Comparison of ENCODE assay signal across 14 cellular contexts in genomic region chr11:1864216-1864615, GRCh38. TPM values are rescaled to one million over a fixed set of nuclear protein-coding genes. Genes with fewer than 3 reads are reported as not detected.
A peak's percentile ranks its signal among the peaks of the same experiment; 100 is the strongest.
DNase-seq lines count a peak whose midpoint lies in the region; ATAC-seq, FAIRE-seq and TF ChIP-seq lines count a peak whose summit lies in the region.
"Had no signal": no experiment of that assay in that cellular context is flagged by ENCODE, and none has a peak within 500 bp of the region (broad histone marks: within the 10 kb centered on the region; RNA-seq: fewer than 3 reads in every experiment).

No MANE protein-coding gene starts in this region.

- H3K9me3 Mint-ChIP-seq in CD4-positive, alpha-beta memory T cell: peaks cover 0 to 2% (median 0%) of the 10 kb centered on the region in 8 donors

- no peaks in the 10 kb centered on the region for H3K27me3 ChIP-seq in CD4-positive, alpha-beta memory T cell (ENCODE audit: insufficient read depth, low read length)
- H3K27me3 ChIP-seq in breast epithelium: no peaks in the 10 kb centered on the region
- peaks cover 0 to 17% of the 10 kb centered on the region in 2 donors for H3K27me3 ChIP-seq in left lung
- H3K27me3 ChIP-seq in gastrocnemius medialis: peaks cover 5 to 15% (median 12%) of the 10 kb centered on the region in 3 donors
- H3K27me3 ChIP-seq in dorsolateral prefrontal cortex: peaks cover 0 to 7% (median 0%) of the 10 kb centered on the region in 45 donors

- TF ChIP-seq POLR2A in breast epithelium (IDR thresholded peaks at IDR 0.05) (no peak), gastrocnemius medialis (IDR thresholded peaks at IDR 0.05) (no peak)

- peaks cover 85% of the 10 kb centered on the region for H3K4me1 ChIP-seq in CD4-positive, alpha-beta memory T cell (ENCODE audit: insufficient read depth, low read length)
- H3K4me1 ChIP-seq in breast epithelium (peaks cover 9 to 17% of the 10 kb centered on the region in 2 donors), left lung (peaks cover 13 to 35% of the 10 kb centered on the region in 2 donors), gastrocnemius medialis (peaks cover 26 to 37% of the 10 kb centered on the region in 2 donors)

- H3K36me3 ChIP-seq in CD4-positive, alpha-beta memory T cell (ENCODE audit: insufficient read depth, low read length): no peaks in the 10 kb centered on the region
- H3K36me3 ChIP-seq in breast epithelium: no peaks in the 10 kb centered on the region
- peaks cover 0 to 14% of the 10 kb centered on the region in 2 donors for H3K36me3 ChIP-seq in left lung
- H3K36me3 ChIP-seq in gastrocnemius medialis: no peaks in the 10 kb centered on the region
- H3K36me3 ChIP-seq: BLaER1 treated with 17β-estradiol and CSF1 and Interleukin-3, amounts not matched to agents 10 nM and 100 nM had no signal

- H3K27me3 Mint-ChIP-seq in CD4-positive, alpha-beta memory T cell: no peaks in the 10 kb centered on the region
- H3K27me3 Mint-ChIP-seq: activated CD8-positive, alpha-beta memory T cell treated with anti-CD3 and anti-CD28 coated beads, Interleukin-2, amount 10 ng/mL, durations not matched to agents 7 days and 5 days had no signal

- no peak overlapping the region for H3K4me3 Mint-ChIP-seq in CD4-positive, alpha-beta memory T cell
- H3K4me3 Mint-ChIP-seq: activated CD8-positive, alpha-beta memory T cell treated with anti-CD3 and anti-CD28 coated beads, Interleukin-2, amount 10 ng/mL, durations not matched to agents 7 days and 5 days had no signal

- intact Hi-C loops in CD4-positive, alpha-beta memory T cell (cut with micrococcal nuclease): no loop called here
- intact Hi-C loops in breast epithelium (cut with DNase I; ENCODE audit: low total_unique reads) (no loop called here), left lung (cut with DNase I) (no loop called here), gastrocnemius medialis (cut with DNase I; ENCODE audit: low total_unique reads) (no loop called here), dorsolateral prefrontal cortex (cut with DNase I) (no loop called here)

- no peaks in the 10 kb centered on the region for H3K9me3 ChIP-seq in CD4-positive, alpha-beta memory T cell (ENCODE audit: control insufficient read depth in 1 of 2, low read length in 2 of 2)
- no peaks in the 10 kb centered on the region for H3K9me3 ChIP-seq in breast epithelium
- no peaks in the 10 kb centered on the region for H3K9me3 ChIP-seq in left lung
- H3K9me3 ChIP-seq in gastrocnemius medialis: no peaks in the 10 kb centered on the region
- H3K9me3 ChIP-seq: BLaER1 treated with 17β-estradiol and CSF1 and Interleukin-3, amounts not matched to agents 10 nM and 100 nM had no signal

- no peak overlapping the region for H3K4me3 ChIP-seq in CD4-positive, alpha-beta memory T cell (ENCODE audit: low read length in 2 of 2)
- H3K4me3 ChIP-seq in breast epithelium (peak overlapping the region; percentile 24 to 59 (median 43)), left lung (no peak overlapping the region), gastrocnemius medialis (peak overlapping the region; percentile 25 to 38 (median 31)), dorsolateral prefrontal cortex (peak overlapping the region in 1 of 59 donors; percentile 34)
- H3K4me3 ChIP-seq: BLaER1 treated with 17β-estradiol and CSF1 and Interleukin-3, amounts not matched to agents 10 nM and 100 nM had no signal

- FAIRE-seq in RCC 7860 (lab: Jason Lieb, UNC): no peak

- in situ Hi-C loops in gastrocnemius medialis (cut with MboI; ENCODE audit: low sequenced_read_pairs in 4 of 4): no loop called here

- CTCF ChIA-PET in CD4-positive, alpha-beta memory T cell (lab: Charles Lee; ENCODE audit: partially characterized antibody): no interaction called here

- no peak for DNase-seq in CD4-positive, alpha-beta memory T cell
- DNase-seq in breast epithelium (ENCODE audit: low spot score in 2 of 2): no peak
- DNase-seq in left lung: peak in 1 of 2 donors; percentile 82
- no peak for DNase-seq in gastrocnemius medialis
- no peak for DNase-seq in dorsolateral prefrontal cortex
- DNase-seq in effector CD4-positive, alpha-beta T cell: no peak
- DNase-seq in RCC 7860 (ENCODE audit: low spot score): no peak
- no peak for DNase-seq in activated gamma-delta T cell treated with Interleukin-2 at 50 U/mL for 16 hours
- DNase-seq: activated CD8-positive, alpha-beta memory T cell treated with anti-CD3 and anti-CD28 coated beads, Interleukin-2, amount 10 ng/mL, durations not matched to agents 7 days and 5 days; NK-92 treated with Interleukin-12 subunit alpha and Interleukin-12 subunit beta, amount 100 ng/mL, for 24 hours; stimulated activated CD4-positive, alpha-beta T cell treated with anti-CD3 and anti-CD28 coated beads, Interleukin-4, amount 100 ng/mL, for 1 hour had no signal

- H3K36me3 Mint-ChIP-seq in CD4-positive, alpha-beta memory T cell: peaks cover 0 to 12% of the 10 kb centered on the region in 2 donors

- H3K27ac Mint-ChIP-seq in CD4-positive, alpha-beta memory T cell: peak overlapping the region in 4 of 7 donors; percentile 12 to 66 (median 38)
- H3K27ac Mint-ChIP-seq: activated CD8-positive, alpha-beta memory T cell treated with anti-CD3 and anti-CD28 coated beads, Interleukin-2, amount 10 ng/mL, durations not matched to agents 7 days and 5 days had no signal

- ATAC-seq in left lung: peak; percentile 4
- ATAC-seq in gastrocnemius medialis: peak; percentile 8 to 25
- ATAC-seq: activated CD8-positive, alpha-beta memory T cell treated with anti-CD3 and anti-CD28 coated beads, Interleukin-2, amount 10 ng/mL, durations not matched to agents 7 days and 5 days had no signal

- POLR2A ChIA-PET in CD4-positive, alpha-beta memory T cell (lab: Charles Lee; ENCODE audit: partially characterized antibody): interaction anchor here (1.4 kb wide), 1 partner anchor 25 kb away, joined by 3 read pairs; the partner anchor contains the start of gene TNNI2

- peaks cover 22 to 43% (median 31%) of the 10 kb centered on the region in 4 donors for H3K4me1 Mint-ChIP-seq in CD4-positive, alpha-beta memory T cell

- H3K27ac ChIP-seq in CD4-positive, alpha-beta memory T cell (ENCODE audit: low read depth, low read length): no peak overlapping the region
- H3K27ac ChIP-seq in breast epithelium (peak overlapping the region; percentile 77 to 97), left lung (peak overlapping the region in 1 of 2 donors; percentile 59), gastrocnemius medialis (peak overlapping the region; percentile 64 to 83 (median 76)), dorsolateral prefrontal cortex (peak overlapping the region in 7 of 59 donors; percentile 20 to 67 (median 31))
- H3K27ac ChIP-seq: BLaER1 treated with 17β-estradiol and CSF1 and Interleukin-3, amounts not matched to agents 10 nM and 100 nM had no signal

- TF ChIP-seq CTCF in breast epithelium (IDR thresholded peaks at IDR 0.05) (no peak), left lung (IDR thresholded peaks at IDR 0.05) (no peak), gastrocnemius medialis (IDR thresholded peaks at IDR 0.05 in 4 of 5, conservative IDR thresholded peaks at IDR 0.05 in 1 of 5) (no peak), dorsolateral prefrontal cortex (IDR thresholded peaks at IDR 0.05 in 54 of 56, conservative IDR thresholded peaks at IDR 0.05 in 2 of 56; ENCODE audit: low read depth in 1 of 56, partially characterized antibody in 56 of 56) (no peak)

RNA-seq across cellular contexts. Expression of gene LSP1, which starts 11.3 kb away (rescaled TPM):
- total RNA-seq in CD4-positive, alpha-beta memory T cell: 100 to 1,000 TPM; 324 to 327 TPM
- 100 to 1,000 TPM; 253 to 435 TPM for polyA plus RNA-seq in CD4-positive, alpha-beta memory T cell
- total RNA-seq in breast epithelium (10 to 100 TPM; 21.4 to 36.0 (median 23.6) TPM), left lung (10 to 100 TPM; 29.8 to 76.6 TPM), gastrocnemius medialis (10 to 100 TPM in 1 of 4 donors, 1 to 10 TPM in 3; 3.0 to 13.5 (median 5.5) TPM), dorsolateral prefrontal cortex (10 to 100 TPM in 10 of 120 experiments, 1 to 10 TPM in 108, under 1 TPM in 2; 0.81 to 18.5 (median 3.8) TPM)

RNA-seq across cellular contexts. Expression of gene TNNI2, which starts 25.4 kb away (rescaled TPM):
- total RNA-seq in CD4-positive, alpha-beta memory T cell: not detected
- not detected for polyA plus RNA-seq in CD4-positive, alpha-beta memory T cell
- 1 to 10 TPM in 2 of 3 donors, not detected in 1; 1.6 to 5.6 TPM for total RNA-seq in breast epithelium
- total RNA-seq in left lung: 1 to 10 TPM; 3.4 to 8.5 TPM
- total RNA-seq in gastrocnemius medialis: 1,000 to 10,000 TPM; 1,499 to 3,728 (median 2,254) TPM
- total RNA-seq in dorsolateral prefrontal cortex: 1 to 10 TPM in 5 of 120 experiments, under 1 TPM in 4, not detected in 111; 0.81 to 1.9 (median 1.2) TPM
- total RNA-seq: glomerular endothelial cell had no signal

RNA-seq across cellular contexts. Expression of gene PRR33, which starts 27.5 kb away (rescaled TPM):
- total RNA-seq in CD4-positive, alpha-beta memory T cell: not detected
- under 1 TPM in 1 of 2 donors, not detected in 1; 0.18 TPM for polyA plus RNA-seq in CD4-positive, alpha-beta memory T cell
- total RNA-seq in breast epithelium: not detected
- not detected for total RNA-seq in left lung
- 1 to 10 TPM in 2 of 4 donors, under 1 TPM in 2; 0.16 to 2.3 (median 1.0) TPM for total RNA-seq in gastrocnemius medialis
- not detected for total RNA-seq in dorsolateral prefrontal cortex
- total RNA-seq: activated CD8-positive, alpha-beta memory T cell treated with anti-CD3 and anti-CD28 coated beads, Interleukin-2, amount 10 ng/mL, durations not matched to agents 7 days and 5 days; glomerular endothelial cell; mononuclear cell had no signal

RNA-seq across cellular contexts. Expression of gene SYT8, which starts 29.4 kb away (rescaled TPM):
- total RNA-seq in CD4-positive, alpha-beta memory T cell: not detected
- not detected for polyA plus RNA-seq in CD4-positive, alpha-beta memory T cell
- 10 to 100 TPM in 2 of 3 donors, not detected in 1; 10.7 to 12.1 TPM for total RNA-seq in breast epithelium
- 1 to 10 TPM; 6.0 to 8.8 TPM for total RNA-seq in left lung
- not detected for total RNA-seq in gastrocnemius medialis
- 1 to 10 TPM in 2 of 120 experiments, under 1 TPM in 1, not detected in 117; 0.29 to 2.8 (median 2.4) TPM for total RNA-seq in dorsolateral prefrontal cortex
- total RNA-seq: activated CD8-positive, alpha-beta memory T cell treated with anti-CD3 and anti-CD28 coated beads, Interleukin-2, amount 10 ng/mL, durations not matched to agents 7 days and 5 days; glomerular endothelial cell; mononuclear cell had no signal

RNA-seq across cellular contexts. Expression of gene TNNT3, which starts 55.3 kb away (rescaled TPM):
- total RNA-seq in CD4-positive, alpha-beta memory T cell: 10 to 100 TPM in 1 of 2 experiments, 1 to 10 TPM in 1; 9.3 to 10.5 TPM
- polyA plus RNA-seq in CD4-positive, alpha-beta memory T cell: not detected
- 1 to 10 TPM; 3.5 to 8.2 (median 3.6) TPM for total RNA-seq in breast epithelium
- 1 to 10 TPM; 2.0 to 3.0 TPM for total RNA-seq in left lung
- 1,000 to 10,000 TPM; 1,260 to 3,441 (median 1,835) TPM for total RNA-seq in gastrocnemius medialis
- 1 to 10 TPM in 65 of 120 experiments, under 1 TPM in 18, not detected in 37; 0.41 to 5.1 (median 1.5) TPM for total RNA-seq in dorsolateral prefrontal cortex
- total RNA-seq: glomerular endothelial cell had no signal

Comparison
In these comparisons a context has a peak if more than half of its experiments do, and no peak if none do; other contexts are left out.
1. H3K4me3 ChIP-seq: peak in breast epithelium (3 of 3) and gastrocnemius medialis (4 of 4); none in CD4-positive, alpha-beta memory T cell (0 of 2) and left lung (0 of 2).
2. RNA of gene LSP1, which starts 11.3 kb away (total RNA-seq): 324 to 327 TPM in CD4-positive, alpha-beta memory T cell; 29.8 to 76.6 TPM in left lung, 21.4 to 36.0 TPM in breast epithelium, 3.0 to 13.5 TPM in gastrocnemius medialis and 0.81 to 18.5 TPM in dorsolateral prefrontal cortex; every median in the first group is over 4 times any median in the second.
3. RNA of gene TNNI2, which starts 25.4 kb away (total RNA-seq): 1,499 to 3,728 TPM in gastrocnemius medialis; 3.4 to 8.5 TPM in left lung, 1.6 to 5.6 TPM in breast epithelium, not detected in CD4-positive, alpha-beta memory T cell and 0.81 to 1.9 TPM in dorsolateral prefrontal cortex; every median in the first group is over 100 times any median in the second.